Comparison of ENCODE assay signal across 8 cellular contexts in the genomic region with DNA sequence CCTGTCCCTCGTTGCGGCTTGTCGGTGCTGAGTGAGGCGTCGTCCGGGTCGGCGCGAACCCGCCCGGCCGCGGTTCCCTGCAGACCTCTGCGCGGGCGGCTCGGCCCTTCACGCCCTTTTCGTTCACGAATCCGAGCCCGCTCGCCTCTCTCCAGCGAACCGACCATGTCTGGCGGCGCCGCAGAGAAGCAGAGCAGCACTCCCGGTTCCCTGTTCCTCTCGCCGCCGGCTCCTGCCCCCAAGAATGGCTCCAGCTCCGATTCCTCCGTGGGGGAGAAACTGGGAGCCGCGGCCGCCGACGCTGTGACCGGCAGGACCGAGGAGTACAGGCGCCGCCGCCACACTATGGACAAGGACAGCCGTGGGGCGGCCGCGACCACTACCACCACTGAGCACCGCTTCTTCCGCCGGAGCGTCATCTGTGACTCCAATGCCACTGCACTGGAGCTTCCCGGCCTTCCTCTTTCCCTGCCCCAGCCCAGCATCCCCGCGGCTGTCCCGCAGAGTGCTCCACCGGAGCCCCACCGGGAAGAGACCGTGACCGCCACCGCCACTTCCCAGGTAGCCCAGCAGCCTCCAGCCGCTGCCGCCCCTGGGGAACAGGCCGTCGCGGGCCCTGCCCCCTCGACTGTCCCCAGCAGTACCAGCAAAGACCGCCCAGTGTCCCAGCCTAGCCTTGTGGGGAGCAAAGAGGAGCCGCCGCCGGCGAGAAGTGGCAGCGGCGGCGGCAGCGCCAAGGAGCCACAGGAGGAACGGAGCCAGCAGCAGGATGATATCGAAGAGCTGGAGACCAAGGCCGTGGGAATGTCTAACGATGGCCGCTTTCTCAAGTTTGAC. TPM values are rescaled to one million over a fixed set of nuclear protein-coding genes. Genes with fewer than 3 reads are reported as not detected.
DNase-seq lines count a peak whose midpoint lies in the region; ATAC-seq and TF ChIP-seq lines count a peak whose summit lies in the region.

No MANE protein-coding gene starts in this region.

- peaks cover 41% of the 10 kb centered on the region for H3K36me3 Mint-ChIP-seq in activated T-helper 17 cell treated with anti-CD3 and anti-CD28 coated beads, Interleukin-2, amount 50 U/mL, for 72 hours (ENCODE audit: low read depth)

- H4K8ac ChIP-seq in neuronal stem cell (ENCODE audit: low read depth, low read length), result peak overlapping the region; percentile 17

- H3K9me3 Mint-ChIP-seq in activated T-helper 17 cell treated with anti-CD3 and anti-CD28 coated beads, Interleukin-2, amount 50 U/mL, for 72 hours, result no peaks in the 10 kb centered on the region

- peak overlapping the region; percentile 49 for H2BK15ac ChIP-seq in neuronal stem cell (ENCODE audit: low read length)

- peak; percentile 18 for TF ChIP-seq POLR2A in transverse colon (IDR thresholded peaks at IDR 0.05)

- no peaks in the 10 kb centered on the region for H3K27me3 Mint-ChIP-seq in activated T-helper 17 cell treated with anti-CD3 and anti-CD28 coated beads, Interleukin-2, amount 50 U/mL, for 72 hours

- H3K4ac ChIP-seq in neuronal stem cell (ENCODE audit: low read length), result peak overlapping the region; percentile 37

- peak overlapping the region; percentile 94 for H3K14ac ChIP-seq in neuronal stem cell (ENCODE audit: low read length)

- peaks cover 11% of the 10 kb centered on the region for H3K79me1 ChIP-seq in neuronal stem cell (ENCODE audit: low read depth, low read length)

- H3K23ac ChIP-seq in neuronal stem cell (ENCODE audit: low read depth, low read length, poor library complexity), result peak overlapping the region; percentile 96

- H3K4me3 ChIP-seq in foreskin fibroblast (ENCODE audit: low read depth in 1 of 2, low read length in 2 of 2) (peak overlapping the region; percentile 85 to 91), neuronal stem cell (ENCODE audit: low read length in 2 of 2) (peak overlapping the region; percentile 78 to 100), transverse colon (peak overlapping the region; percentile 86 to 100 (median 98))

- TF ChIP-seq EP300 in transverse colon (IDR thresholded peaks at IDR 0.05; ENCODE audit: low read depth), result no peak

- H2BK12ac ChIP-seq in neuronal stem cell (ENCODE audit: low read length), result no peak overlapping the region

- H3K27me3 ChIP-seq in neuronal stem cell (ENCODE audit: control insufficient read depth in 3 of 3, insufficient read depth in 3 of 3, low read depth in 1 of 3, low read length in 3 of 3) (no peaks in the 10 kb centered on the region), transverse colon (no peaks in the 10 kb centered on the region)

- no peaks in the 10 kb centered on the region for H3K9me3 ChIP-seq in neuronal stem cell (replicated peaks in 1 of 2; ENCODE audit: control insufficient read depth in 2 of 2, insufficient read depth in 1 of 2, low read depth in 1 of 2, low read length in 2 of 2)
- no peaks in the 10 kb centered on the region for H3K9me3 ChIP-seq in transverse colon

- H3K9ac ChIP-seq in neuronal stem cell (ENCODE audit: low read depth, low read length, poor library complexity), result peak overlapping the region; percentile 100

- no peak overlapping the region for H4K91ac ChIP-seq in neuronal stem cell (ENCODE audit: low read depth, low read length, poor library complexity)

- peak overlapping the region; percentile 93 for H3K27ac Mint-ChIP-seq in activated T-helper 17 cell treated with anti-CD3 and anti-CD28 coated beads, Interleukin-2, amount 50 U/mL, for 72 hours

- H3K36me3 ChIP-seq in neuronal stem cell (replicated peaks in 1 of 2; ENCODE audit: control insufficient read depth in 2 of 2, insufficient read depth in 2 of 2, low read length in 2 of 2), result peaks cover 0 to 19% of the 10 kb centered on the region in 2 donors
- H3K36me3 ChIP-seq in transverse colon, result no peaks in the 10 kb centered on the region

- no peak overlapping the region for H2AFZ ChIP-seq in neuronal stem cell (ENCODE audit: low read length)

- ATAC-seq in GM21786 (IDR thresholded peaks at IDR 0.05; ENCODE audit: unreplicated experiment) (peak; percentile 7), HG03196 (IDR thresholded peaks at IDR 0.05; ENCODE audit: unreplicated experiment) (no peak)
- ATAC-seq in activated T-helper 17 cell treated with anti-CD3 and anti-CD28 coated beads, Interleukin-2, amount 50 U/mL, for 72 hours (replicated peaks), result peak; percentile 9

- in situ Hi-C loops in transverse colon (cut with MboI; ENCODE audit: low pct_ligation_motif_present in 1 of 4, low pct_unique_long_range_greater_than_20kb in 1 of 4, low sequenced_read_pairs in 3 of 4), result loop anchor here in 1 of 4 donors (5.0 kb wide), 1 partner anchor 181 kb away; no protein-coding TSS in a partner anchor

- H3K4me2 ChIP-seq in neuronal stem cell (ENCODE audit: insufficient read depth, low read length, poor library complexity, severe bottlenecking), result peak overlapping the region; percentile 89

- intact Hi-C loops in transverse colon (cut with DNase I; ENCODE audit: low total_unique reads), result loop anchor here (5.0 to 10.0 kb wide), 3 partner anchors 61 to 176 kb away; no protein-coding TSS in a partner anchor

- H2AK5ac ChIP-seq in neuronal stem cell (ENCODE audit: low read depth, low read length), result peak overlapping the region; percentile 94

- peaks cover 16% of the 10 kb centered on the region for H3K4me1 Mint-ChIP-seq in activated T-helper 17 cell treated with anti-CD3 and anti-CD28 coated beads, Interleukin-2, amount 50 U/mL, for 72 hours

- peak; percentile 57 for DNase-seq in D341Med (ENCODE audit: low spot score)
- DNase-seq in NCI-H1092 treated with DMSO at 0.1 percent for 48 hours (lab: John Stamatoyannopoulos, UW), result peak; percentile 44
- DNase-seq in foreskin fibroblast, result peak in 1 of 2 donors; percentile 46
- DNase-seq in neuronal stem cell (ENCODE audit: low spot score), result no peak
- peak; percentile 63 for DNase-seq in transverse colon

- peak overlapping the region; percentile 98 for H3K18ac ChIP-seq in neuronal stem cell (ENCODE audit: low read length)

- H2BK5ac ChIP-seq in neuronal stem cell (ENCODE audit: low read length), result peak overlapping the region; percentile 87

- no peak overlapping the region for H2BK120ac ChIP-seq in neuronal stem cell (ENCODE audit: low read depth, low read length)

- TF ChIP-seq CTCF in foreskin fibroblast (IDR thresholded peaks at IDR 0.05; ENCODE audit: low read depth, low read length), result no peak
- peak; percentile 8 to 52 (median 26) for TF ChIP-seq CTCF in transverse colon (IDR thresholded peaks at IDR 0.05)

- no CpG with 5 or more reads among the region's 81 CpGs for WGBS in neuronal stem cell (ENCODE audit: extremely low coverage in 2 of 2, insufficient read length in 2 of 2, insufficient replicate concordance in 1 of 2), 2 donors
- WGBS in transverse colon (ENCODE audit: low coverage in 1 of 2), 2 donors, result 0% methylated on average over 81 of the region's 81 CpGs; no CpG with 5 or more reads in 1 of the 2 donors

- H3K4me1 ChIP-seq in neuronal stem cell (ENCODE audit: control insufficient read depth in 2 of 2, insufficient read depth in 1 of 2, low read depth in 1 of 2, low read length in 2 of 2) (peaks cover 1 to 17% of the 10 kb centered on the region in 2 donors), transverse colon (peaks cover 8 to 58% (median 32%) of the 10 kb centered on the region in 4 donors)

- H3K27ac ChIP-seq in neuronal stem cell (replicated peaks; ENCODE audit: low read length), result no peak overlapping the region
- peak overlapping the region; percentile 97 to 100 (median 100) for H3K27ac ChIP-seq in transverse colon

- H3K4me3 Mint-ChIP-seq in activated T-helper 17 cell treated with anti-CD3 and anti-CD28 coated beads, Interleukin-2, amount 50 U/mL, for 72 hours, result peak overlapping the region; percentile 96

RNA-seq across cellular contexts. Expression of gene WNK1, which starts 1.2 kb away (rescaled TPM):
- total RNA-seq in activated T-helper 17 cell treated with anti-CD3 and anti-CD28 coated beads, Interleukin-2, amount 50 U/mL, for 72 hours, result 100 to 1,000 TPM; 150 to 252 TPM
- polyA plus RNA-seq in neuronal stem cell (2013, experiment 1 of 2), result 49.9 TPM
- polyA plus RNA-seq in neuronal stem cell (2013, experiment 2 of 2), result 50.8 TPM
- 100 to 1,000 TPM in 1 of 4 donors, 10 to 100 TPM in 3; 79.2 to 169 (median 92.1) TPM for total RNA-seq in transverse colon
